ENCODE assay signal across 16 cellular contexts in genomic region chr3:169283902-169284451, GRCh38.
"Had no signal": no experiment of that assay in that cellular context is flagged by ENCODE, and none has a peak within 500 bp of the region (broad histone marks: within the 10 kb centered on the region; RNA-seq: fewer than 3 reads in every experiment).

No MANE protein-coding gene starts in this region.

- H3K27ac ChIP-seq: esophagus muscularis mucosa, suprapubic skin had no signal

- H3K4me3 ChIP-seq: esophagus muscularis mucosa, left lung, suprapubic skin, upper lobe of right lung had no signal

- H3K4me1 ChIP-seq: suprapubic skin had no signal

- H3K27me3 ChIP-seq: esophagus muscularis mucosa, left lung, suprapubic skin, upper lobe of right lung had no signal

- H3K36me3 Mint-ChIP-seq: activated naive CD4-positive, alpha-beta T cell treated with anti-CD3 and anti-CD28 coated beads, Interleukin-2, amount 50 U/mL, for 72 hours; brain; immature natural killer cell had no signal

- H3K36me3 ChIP-seq: esophagus muscularis mucosa, left lung, suprapubic skin, upper lobe of right lung had no signal

- H3K4me1 Mint-ChIP-seq: immature natural killer cell had no signal

- DNase-seq: activated CD4-positive, alpha-beta T cell treated with anti-CD3 and anti-CD28 coated beads, Interleukin-2, amount 50 U/mL, for 4 hours; activated CD4-positive, CD25-positive, alpha-beta regulatory T cell; activated effector memory CD4-positive, alpha-beta T cell treated with anti-CD3 and anti-CD28 coated beads, Interleukin-2, amount 50 U/mL, for 16 hours; activated T-cell treated with anti-CD3 and anti-CD28 coated beads, Interleukin-2, amount 50 U/mL, for 4 hours; amniotic stem cell; glutamatergic neuron; immature natural killer cell; left lung; stimulated activated CD4-positive, alpha-beta T cell treated with anti-CD3 and anti-CD28 coated beads, Interleukin-2, amount 100 ng/mL, for 48 hours; stimulated activated naive CD4-positive, alpha-beta T cell treated with Interleukin-2 at 50 U/mL for 16 hours; upper lobe of right lung had no signal

- H3K9me3 ChIP-seq: esophagus muscularis mucosa, left lung, suprapubic skin, upper lobe of right lung had no signal

- ATAC-seq: activated naive CD4-positive, alpha-beta T cell treated with anti-CD3 and anti-CD28 coated beads, Interleukin-2, amount 50 U/mL, for 72 hours; activated T-cell treated with anti-CD3 and anti-CD28 coated beads, Interleukin-2, amount 50 U/mL, for 4 hours; left lung; upper lobe of right lung had no signal

- H3K4me3 Mint-ChIP-seq: activated T-cell treated with anti-CD3 and anti-CD28 coated beads, Interleukin-2, amount 50 U/mL, for 4 hours; brain; immature natural killer cell; T-helper 1 cell treated with Interleukin-12 subunit alpha and Interleukin-12 subunit beta and Interleukin-4 antibody, amounts not matched to agents 30 μg/mL and 1 μg/mL, for 36 hours had no signal

- H3K27ac Mint-ChIP-seq: activated naive CD4-positive, alpha-beta T cell treated with anti-CD3 and anti-CD28 coated beads, Interleukin-2, amount 50 U/mL, for 72 hours; brain; immature natural killer cell; T-helper 1 cell treated with Interleukin-12 subunit alpha and Interleukin-12 subunit beta and Interleukin-4 antibody, amounts not matched to agents 30 μg/mL and 1 μg/mL, for 36 hours had no signal

- H3K9me3 Mint-ChIP-seq: activated naive CD4-positive, alpha-beta T cell treated with anti-CD3 and anti-CD28 coated beads, Interleukin-2, amount 50 U/mL, for 72 hours; activated T-cell treated with anti-CD3 and anti-CD28 coated beads, Interleukin-2, amount 50 U/mL, for 4 hours; brain; T-helper 1 cell treated with Interleukin-12 subunit alpha and Interleukin-12 subunit beta and Interleukin-4 antibody, amounts not matched to agents 30 μg/mL and 1 μg/mL, for 36 hours had no signal
